In the genomic region with DNA sequence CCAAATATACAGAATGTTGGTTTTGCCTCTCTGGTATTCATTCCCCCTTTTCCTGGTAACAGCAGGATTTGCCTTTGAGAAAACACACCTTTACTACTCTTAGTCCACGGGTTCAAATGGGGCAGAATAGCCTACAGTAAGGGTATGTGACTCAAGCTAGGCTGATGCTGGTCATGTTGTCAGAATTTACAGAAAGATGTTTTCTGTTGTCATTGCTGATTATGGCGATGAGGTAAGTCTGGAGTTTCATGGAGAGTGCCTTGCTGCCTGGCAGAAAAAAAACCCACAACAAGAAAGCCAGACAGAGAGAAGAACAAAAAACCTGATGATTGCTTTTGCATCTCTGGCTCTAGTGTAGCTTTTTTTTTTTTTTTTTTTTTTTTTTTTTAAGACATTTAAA, we compare ENCODE assay signal across 20 cellular contexts. TPM values are rescaled to one million over a fixed set of nuclear protein-coding genes. Genes with fewer than 3 reads are reported as not detected.
"Had no signal": no experiment of that assay in that cellular context is flagged by ENCODE, and none has a peak within 500 bp of the region (broad histone marks: within the 10 kb centered on the region; RNA-seq: fewer than 3 reads in every experiment).

No MANE protein-coding gene starts in this region.

- H3K27me3 Mint-ChIP-seq: stimulated activated naive B cell treated with anti-CD40 and anti-IgM and Interleukin-4, amounts not matched to agents 10 μg/mL and 1 μg/mL and 100 μg/mL, for 72 hours had no signal

- H3K27ac ChIP-seq: heart left ventricle, neutrophil, parathyroid adenoma, thoracic aorta, upper lobe of right lung had no signal

- H3K9me3 ChIP-seq: heart left ventricle, neutrophil, thoracic aorta, upper lobe of right lung had no signal

- H3K4me1 ChIP-seq: heart left ventricle, parathyroid adenoma, upper lobe of right lung had no signal

- ATAC-seq: heart left ventricle; natural killer cell; stimulated activated naive B cell treated with anti-CD40 and anti-IgM and Interleukin-4, amounts not matched to agents 10 μg/mL and 1 μg/mL and 100 μg/mL, for 72 hours; upper lobe of right lung had no signal

- H3K4me3 Mint-ChIP-seq: activated T-helper 1 cell treated with anti-CD3 and anti-CD28 coated beads, Interleukin-12 subunit alpha, Interleukin-12 subunit beta, Interleukin-2, Interleukin-4 antibody, amounts not matched to agents 30 ng/mL and 10 ng/mL and 1 ng/mL, durations not matched to agents 14 hours and 24 hours and 36 hours; dendritic cell treated with granulocyte-macrophage colony-stimulating factor and Interleukin-4, amounts not matched to agents 40 ng/mL and 50 ng/mL, for 4 days; immature natural killer cell; natural killer cell; stimulated activated naive B cell treated with anti-CD40 and anti-IgM and Interleukin-4, amounts not matched to agents 10 μg/mL and 1 μg/mL and 100 μg/mL, for 72 hours had no signal

- DNase-seq: activated gamma-delta T cell treated with Interleukin-2 at 50 U/mL for 16 hours; activated T-cell treated with anti-CD3 and anti-CD28 coated beads for 4 hours; effector CD8-positive, alpha-beta T cell; heart left ventricle; immature natural killer cell; natural killer cell; retina; stimulated activated naive B cell treated with anti-CD40 and anti-IgM and Interleukin-4, amounts not matched to agents 10 μg/mL and 1 μg/mL and 100 μg/mL, for 72 hours; T1000; upper lobe of right lung had no signal

- H3K9me3 Mint-ChIP-seq: activated T-helper 1 cell treated with anti-CD3 and anti-CD28 coated beads, Interleukin-12 subunit alpha, Interleukin-12 subunit beta, Interleukin-2, Interleukin-4 antibody, amounts not matched to agents 30 ng/mL and 10 ng/mL and 1 ng/mL, durations not matched to agents 14 hours and 24 hours and 36 hours; dendritic cell treated with granulocyte-macrophage colony-stimulating factor and Interleukin-4, amounts not matched to agents 40 ng/mL and 50 ng/mL, for 4 days; immature natural killer cell; natural killer cell; stimulated activated naive B cell treated with anti-CD40 and anti-IgM and Interleukin-4, amounts not matched to agents 10 μg/mL and 1 μg/mL and 100 μg/mL, for 72 hours had no signal

- H3K27ac Mint-ChIP-seq: activated T-helper 1 cell treated with anti-CD3 and anti-CD28 coated beads, Interleukin-12 subunit alpha, Interleukin-12 subunit beta, Interleukin-2, Interleukin-4 antibody, amounts not matched to agents 30 ng/mL and 10 ng/mL and 1 ng/mL, durations not matched to agents 14 hours and 24 hours and 36 hours; dendritic cell treated with granulocyte-macrophage colony-stimulating factor and Interleukin-4, amounts not matched to agents 40 ng/mL and 50 ng/mL, for 4 days; stimulated activated naive B cell treated with anti-CD40 and anti-IgM and Interleukin-4, amounts not matched to agents 10 μg/mL and 1 μg/mL and 100 μg/mL, for 72 hours had no signal

- FAIRE-seq: astrocyte, endothelial cell of umbilical vein, frontal cortex had no signal

- H3K4me1 Mint-ChIP-seq: immature natural killer cell, natural killer cell had no signal

- H3K27me3 ChIP-seq: heart left ventricle, upper lobe of right lung had no signal

- H3K4me3 ChIP-seq: heart left ventricle, thoracic aorta, upper lobe of right lung had no signal

RNA-seq across cellular contexts. Expression of a gene that starts 48.0 kb away (rescaled TPM):
- total RNA-seq: activated T-helper 1 cell treated with anti-CD3 and anti-CD28 coated beads, Interleukin-12 subunit alpha, Interleukin-12 subunit beta, Interleukin-2, Interleukin-4 antibody, amounts not matched to agents 30 ng/mL and 10 ng/mL and 1 ng/mL, durations not matched to agents 14 hours and 24 hours and 36 hours; astrocyte; endothelial cell of umbilical vein; mesenteric fat pad; T-helper 1 cell treated with Interleukin-12 subunit alpha and Interleukin-12 subunit beta and Interleukin-4 antibody, amounts not matched to agents 30 ng/mL and 1 ng/mL, for 36 hours had no signal
